35 cellular contexts compared by ENCODE assay signal in the genomic region with DNA sequence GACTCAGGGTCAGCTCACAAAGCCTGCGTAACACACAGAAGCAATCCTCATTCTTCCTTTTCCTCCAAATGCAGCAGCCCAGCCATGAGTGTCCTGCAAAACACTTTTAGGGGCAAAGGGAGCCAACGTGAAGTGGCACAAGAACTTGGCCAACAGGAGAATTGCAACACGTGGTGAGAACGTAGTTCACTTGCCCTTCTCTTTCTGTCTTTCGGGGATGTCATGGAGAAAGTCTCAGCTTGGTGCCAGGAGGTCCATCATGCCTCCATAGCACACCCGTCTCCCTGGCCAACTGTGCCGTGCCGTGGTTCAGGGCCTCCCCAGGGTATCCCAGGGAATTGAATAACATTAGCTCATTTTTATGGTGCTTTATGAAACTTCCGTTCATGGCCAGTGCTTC.
"Had no signal": no experiment of that assay in that cellular context is flagged by ENCODE, and none has a peak within 500 bp of the region (broad histone marks: within the 10 kb centered on the region; RNA-seq: fewer than 3 reads in every experiment).

No MANE protein-coding gene starts in this region.

- DNase-seq: activated CD4-positive, alpha-beta T cell treated with anti-CD3 and anti-CD28 coated beads for 36 hours; activated CD4-positive, alpha-beta T cell treated with anti-CD3 and anti-CD28 coated beads, Interleukin-2, amount 50 U/mL, for 4 hours; activated CD4-positive, CD25-positive, alpha-beta regulatory T cell; activated CD8-positive, alpha-beta memory T cell treated with anti-CD3 and anti-CD28 coated beads for 24 hours; activated effector memory CD4-positive, alpha-beta T cell treated with Interleukin-2 at 50 U/mL for 16 hours; activated naive CD4-positive, alpha-beta T cell treated with Interleukin-2 at 50 U/mL for 16 hours; anterior cingulate cortex; cerebellar nuclear complex; colonic mucosa; dorsolateral prefrontal cortex; effector memory CD8-positive, alpha-beta T cell; foreskin fibroblast; heart right ventricle; kidney glomerular epithelial cell; left lung; mammary epithelial cell; naive B cell; nephron progenitor cell; pancreas; retina; stimulated activated CD4-positive, alpha-beta T cell treated with anti-CD3 and anti-CD28 coated beads, Interleukin-1b, Interleukin-23, amount 100 ng/mL, for 48 hours; stimulated activated CD4-positive, alpha-beta T cell treated with anti-CD3 and anti-CD28 coated beads, Interleukin-4, amount 100 ng/mL, for 4 hours; stimulated activated CD8-positive, alpha-beta memory T cell treated with anti-CD3 and anti-CD28 coated beads, Interleukin-4, amount 100 ng/mL, for 48 hours; stimulated activated naive CD8-positive, alpha-beta T cell treated with anti-CD3 and anti-CD28 coated beads, Interleukin-15, amount 100 ng/mL, for 72 hours; T-cell; transverse colon had no signal

- ATAC-seq: activated CD4-positive, alpha-beta T cell treated with anti-CD3 and anti-CD28 coated beads for 36 hours; effector memory CD8-positive, alpha-beta T cell; heart right ventricle; left lung; pancreas; stimulated activated memory B cell treated with anti-CD40 and anti-IgM and Interleukin-4, amounts not matched to agents 10 μg/mL and 1 μg/mL and 100 μg/mL, for 72 hours; stimulated activated naive CD8-positive, alpha-beta T cell treated with anti-CD3 and anti-CD28 coated beads, Interleukin-15, amount 100 ng/mL, for 72 hours; T-cell had no signal

- H3K4me1 Mint-ChIP-seq: activated CD4-positive, alpha-beta T cell treated with anti-CD3 and anti-CD28 coated beads for 36 hours; stimulated activated memory B cell treated with anti-CD40 and anti-IgM and Interleukin-4, amounts not matched to agents 10 μg/mL and 1 μg/mL and 100 μg/mL, for 72 hours; stimulated activated naive CD8-positive, alpha-beta T cell treated with anti-CD3 and anti-CD28 coated beads, Interleukin-15, amount 100 ng/mL, for 72 hours had no signal

- H3K9me3 Mint-ChIP-seq: effector memory CD8-positive, alpha-beta T cell; mesothelial cell of epicardium; nephron progenitor cell; stimulated activated memory B cell treated with anti-CD40 and anti-IgM and Interleukin-4, amounts not matched to agents 10 μg/mL and 1 μg/mL and 100 μg/mL, for 72 hours; stimulated activated naive CD8-positive, alpha-beta T cell treated with anti-CD3 and anti-CD28 coated beads, Interleukin-15, amount 100 ng/mL, for 72 hours; T-cell had no signal

- H3K27ac Mint-ChIP-seq: activated CD4-positive, alpha-beta T cell treated with anti-CD3 and anti-CD28 coated beads for 36 hours; activated naive CD8-positive, alpha-beta T cell; brain; effector memory CD8-positive, alpha-beta T cell; mesothelial cell of epicardium; naive B cell; nephron progenitor cell; stimulated activated memory B cell treated with anti-CD40 and anti-IgM and Interleukin-4, amounts not matched to agents 10 μg/mL and 1 μg/mL and 100 μg/mL, for 72 hours; T-cell had no signal

- FAIRE-seq: pancreas, urothelium cell line had no signal

- H3K4me1 ChIP-seq: colonic mucosa, left lung, pancreas, prostate gland, transverse colon had no signal

- H3K36me3 Mint-ChIP-seq: activated naive CD8-positive, alpha-beta T cell; brain; mesothelial cell of epicardium; naive B cell; stimulated activated memory B cell treated with anti-CD40 and anti-IgM and Interleukin-4, amounts not matched to agents 10 μg/mL and 1 μg/mL and 100 μg/mL, for 72 hours; T-cell had no signal

- H3K4me3 Mint-ChIP-seq: activated CD4-positive, alpha-beta T cell treated with anti-CD3 and anti-CD28 coated beads for 36 hours; activated naive CD8-positive, alpha-beta T cell; brain; effector memory CD8-positive, alpha-beta T cell; mesothelial cell of epicardium; naive B cell; nephron progenitor cell; stimulated activated memory B cell treated with anti-CD40 and anti-IgM and Interleukin-4, amounts not matched to agents 10 μg/mL and 1 μg/mL and 100 μg/mL, for 72 hours; stimulated activated naive CD8-positive, alpha-beta T cell treated with anti-CD3 and anti-CD28 coated beads, Interleukin-15, amount 100 ng/mL, for 72 hours; T-cell had no signal

- H3K36me3 ChIP-seq: cardiac muscle cell, colonic mucosa, heart right ventricle, left lung, neutrophil, pancreas, prostate gland, transverse colon had no signal

- H3K9me3 ChIP-seq: colonic mucosa, heart right ventricle, left lung, neutrophil, pancreas, prostate gland, transverse colon had no signal

- H3K4me3 ChIP-seq: cardiac muscle cell, colonic mucosa, dorsolateral prefrontal cortex, heart right ventricle, left lung, pancreas, prostate gland, smooth muscle cell, transverse colon had no signal

- H3K27ac ChIP-seq: cardiac muscle cell, colonic mucosa, dorsolateral prefrontal cortex, heart right ventricle, left lung, neutrophil, pancreas, prostate gland, transverse colon had no signal

- H3K4me2 ChIP-seq: smooth muscle cell had no signal

- H3K27me3 ChIP-seq: pancreas had no signal
